In the genomic region with DNA sequence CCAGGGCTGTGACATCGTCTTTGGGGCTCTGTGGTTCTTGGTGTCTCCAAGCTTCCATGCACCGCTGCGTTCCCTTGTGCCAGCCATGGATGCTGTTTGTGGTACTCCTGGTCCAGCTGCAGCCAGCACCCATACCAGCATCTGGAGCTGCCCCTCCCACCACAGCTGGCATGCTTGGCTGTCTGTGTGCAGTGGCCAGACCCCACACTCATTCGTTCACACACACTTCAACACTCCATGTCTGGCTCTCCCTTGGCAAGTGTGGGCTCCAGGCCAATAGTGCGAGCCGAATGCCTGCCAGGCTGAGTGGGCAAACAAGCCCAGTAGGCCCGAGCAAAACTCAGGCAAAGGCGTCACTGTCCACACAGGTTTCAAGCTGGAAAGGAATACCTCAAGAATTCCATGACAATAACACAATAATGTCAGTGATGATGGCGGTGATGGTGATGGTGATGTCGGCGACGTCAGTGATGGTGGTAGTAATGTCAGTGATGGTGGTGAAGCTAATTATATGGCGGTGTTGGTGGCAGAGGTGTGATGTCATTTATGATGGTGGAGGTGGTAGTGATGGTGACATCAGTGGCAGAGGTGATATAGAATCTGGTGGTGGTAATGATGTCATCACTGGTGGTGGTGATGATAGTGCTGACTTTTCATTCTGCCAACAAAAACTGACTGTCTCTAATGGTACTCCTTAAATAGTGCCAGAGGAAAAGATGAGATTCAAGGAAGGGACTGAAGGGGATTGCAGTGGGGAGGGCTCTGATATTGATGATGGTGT, we compare ENCODE assay signal across 1 cellular context.
TF ChIP-seq lines count a peak whose summit lies in the region.

No MANE protein-coding gene starts in this region.

TF ChIP-seq in HEK293, 187 proteins besides CTCF, POLR2A, EP300 and RAD21 (continued from another document and continues in another):
- no peak for TF ChIP-seq GLI4 (tag by site-specific recombination; IDR thresholded peaks at IDR 0.05)
- no peak for TF ChIP-seq ZNF26 (tag by site-specific recombination; IDR thresholded peaks at IDR 0.05)
- TF ChIP-seq, protein P1, sequence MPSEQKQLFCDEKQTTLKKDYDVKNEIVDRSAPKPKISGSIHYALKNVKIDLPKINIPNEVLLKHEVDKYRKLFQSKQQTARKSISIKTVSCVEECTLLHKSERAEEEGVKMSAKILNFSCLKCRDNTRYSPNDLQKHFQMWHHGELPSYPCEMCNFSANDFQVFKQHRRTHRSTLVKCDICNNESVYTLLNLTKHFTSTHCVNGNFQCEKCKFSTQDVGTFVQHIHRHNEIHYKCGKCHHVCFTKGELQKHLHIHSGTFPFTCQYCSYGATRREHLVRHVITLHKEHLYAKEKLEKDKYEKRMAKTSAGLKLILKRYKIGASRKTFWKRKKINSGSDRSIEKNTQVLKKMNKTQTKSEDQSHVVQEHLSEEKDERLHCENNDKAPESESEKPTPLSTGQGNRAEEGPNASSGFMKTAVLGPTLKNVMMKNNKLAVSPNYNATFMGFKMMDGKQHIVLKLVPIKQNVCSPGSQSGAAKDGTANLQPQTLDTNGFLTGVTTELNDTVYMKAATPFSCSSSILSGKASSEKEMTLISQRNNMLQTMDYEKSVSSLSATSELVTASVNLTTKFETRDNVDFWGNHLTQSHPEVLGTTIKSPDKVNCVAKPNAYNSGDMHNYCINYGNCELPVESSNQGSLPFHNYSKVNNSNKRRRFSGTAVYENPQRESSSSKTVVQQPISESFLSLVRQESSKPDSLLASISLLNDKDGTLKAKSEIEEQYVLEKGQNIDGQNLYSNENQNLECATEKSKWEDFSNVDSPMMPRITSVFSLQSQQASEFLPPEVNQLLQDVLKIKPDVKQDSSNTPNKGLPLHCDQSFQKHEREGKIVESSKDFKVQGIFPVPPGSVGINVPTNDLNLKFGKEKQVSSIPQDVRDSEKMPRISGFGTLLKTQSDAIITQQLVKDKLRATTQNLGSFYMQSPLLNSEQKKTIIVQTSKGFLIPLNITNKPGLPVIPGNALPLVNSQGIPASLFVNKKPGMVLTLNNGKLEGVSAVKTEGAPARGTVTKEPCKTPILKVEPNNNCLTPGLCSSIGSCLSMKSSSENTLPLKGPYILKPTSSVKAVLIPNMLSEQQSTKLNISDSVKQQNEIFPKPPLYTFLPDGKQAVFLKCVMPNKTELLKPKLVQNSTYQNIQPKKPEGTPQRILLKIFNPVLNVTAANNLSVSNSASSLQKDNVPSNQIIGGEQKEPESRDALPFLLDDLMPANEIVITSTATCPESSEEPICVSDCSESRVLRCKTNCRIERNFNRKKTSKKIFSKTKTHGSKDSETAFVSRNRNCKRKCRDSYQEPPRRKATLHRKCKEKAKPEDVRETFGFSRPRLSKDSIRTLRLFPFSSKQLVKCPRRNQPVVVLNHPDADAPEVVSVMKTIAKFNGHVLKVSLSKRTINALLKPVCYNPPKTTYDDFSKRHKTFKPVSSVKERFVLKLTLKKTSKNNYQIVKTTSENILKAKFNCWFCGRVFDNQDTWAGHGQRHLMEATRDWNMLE (tag by site-specific recombination; conservative IDR thresholded peaks at IDR 0.05; ENCODE audit: low read depth), result no peak
- no peak for TF ChIP-seq ZNF776 (tag by site-specific recombination; IDR thresholded peaks at IDR 0.05; ENCODE audit: borderline replicate concordance)
- peak; percentile 98 for TF ChIP-seq ATF2 (tag by site-specific recombination; IDR thresholded peaks at IDR 0.05; ENCODE audit: low read depth)
- TF ChIP-seq ZNF416 (tag by site-specific recombination; IDR thresholded peaks at IDR 0.05), result no peak
- TF ChIP-seq ZNF155 (tag by site-specific recombination; IDR thresholded peaks at IDR 0.05), result no peak
- no peak for TF ChIP-seq ZNF704 (tag by site-specific recombination; IDR thresholded peaks at IDR 0.05)
- TF ChIP-seq, protein P2, sequence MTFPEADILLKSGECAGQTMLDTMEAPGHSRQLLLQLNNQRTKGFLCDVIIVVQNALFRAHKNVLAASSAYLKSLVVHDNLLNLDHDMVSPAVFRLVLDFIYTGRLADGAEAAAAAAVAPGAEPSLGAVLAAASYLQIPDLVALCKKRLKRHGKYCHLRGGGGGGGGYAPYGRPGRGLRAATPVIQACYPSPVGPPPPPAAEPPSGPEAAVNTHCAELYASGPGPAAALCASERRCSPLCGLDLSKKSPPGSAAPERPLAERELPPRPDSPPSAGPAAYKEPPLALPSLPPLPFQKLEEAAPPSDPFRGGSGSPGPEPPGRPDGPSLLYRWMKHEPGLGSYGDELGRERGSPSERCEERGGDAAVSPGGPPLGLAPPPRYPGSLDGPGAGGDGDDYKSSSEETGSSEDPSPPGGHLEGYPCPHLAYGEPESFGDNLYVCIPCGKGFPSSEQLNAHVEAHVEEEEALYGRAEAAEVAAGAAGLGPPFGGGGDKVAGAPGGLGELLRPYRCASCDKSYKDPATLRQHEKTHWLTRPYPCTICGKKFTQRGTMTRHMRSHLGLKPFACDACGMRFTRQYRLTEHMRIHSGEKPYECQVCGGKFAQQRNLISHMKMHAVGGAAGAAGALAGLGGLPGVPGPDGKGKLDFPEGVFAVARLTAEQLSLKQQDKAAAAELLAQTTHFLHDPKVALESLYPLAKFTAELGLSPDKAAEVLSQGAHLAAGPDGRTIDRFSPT (tag by site-specific recombination; IDR thresholded peaks at IDR 0.05), result no peak
- TF ChIP-seq ZNF514 (tag by site-specific recombination; IDR thresholded peaks at IDR 0.05), result no peak
- no peak for TF ChIP-seq ZNF114 (tag by site-specific recombination; IDR thresholded peaks at IDR 0.05)
- no peak for TF ChIP-seq ZFP69B (tag by site-specific recombination; IDR thresholded peaks at IDR 0.05)
- TF ChIP-seq ZNF266 (tag by site-specific recombination; IDR thresholded peaks at IDR 0.05; ENCODE audit: low read depth), result no peak
- no peak for TF ChIP-seq REST (tag by site-specific recombination; IDR thresholded peaks at IDR 0.05)
- no peak for TF ChIP-seq ZFP41 (tag by site-specific recombination; IDR thresholded peaks at IDR 0.05; ENCODE audit: borderline replicate concordance)
- 0 out of 2 replicates have a peak, but pooled peaks have one; percentile 38 for TF ChIP-seq ZNF148 (tag by site-specific recombination; IDR thresholded peaks at IDR 0.05; ENCODE audit: borderline replicate concordance)
- TF ChIP-seq ZFHX2 (tag by site-specific recombination; conservative IDR thresholded peaks at IDR 0.05), result peak; percentile 85
- no peak for TF ChIP-seq MZF1 (tag by site-specific recombination; IDR thresholded peaks at IDR 0.05; ENCODE audit: borderline replicate concordance)
- TF ChIP-seq ZNF239 (tag by site-specific recombination; IDR thresholded peaks at IDR 0.05), result no peak
- no peak for TF ChIP-seq ZNF292 (tag by site-specific recombination; IDR thresholded peaks at IDR 0.05; ENCODE audit: borderline replicate concordance, low read depth)
- no peak for TF ChIP-seq ZNF404 (tag by site-specific recombination; IDR thresholded peaks at IDR 0.05)
- TF ChIP-seq TSHZ1 (tag by site-specific recombination; IDR thresholded peaks at IDR 0.05; ENCODE audit: borderline replicate concordance), result 0 out of 2 replicates have a peak, but pooled peaks have one; percentile 31
- peak; percentile 81; the same call in 1 of the 2 replicates for TF ChIP-seq ZNF658 (tag by site-specific recombination; IDR thresholded peaks at IDR 0.05)
- no peak for TF ChIP-seq ZNF140 (tag by site-specific recombination; IDR thresholded peaks at IDR 0.05)
- 0 out of 2 replicates have a peak, but pooled peaks have one; percentile 15 for TF ChIP-seq ZNF843 (tag by site-specific recombination; IDR thresholded peaks at IDR 0.05)
